ENCODE assay signal across 8 cellular contexts in the genomic region with DNA sequence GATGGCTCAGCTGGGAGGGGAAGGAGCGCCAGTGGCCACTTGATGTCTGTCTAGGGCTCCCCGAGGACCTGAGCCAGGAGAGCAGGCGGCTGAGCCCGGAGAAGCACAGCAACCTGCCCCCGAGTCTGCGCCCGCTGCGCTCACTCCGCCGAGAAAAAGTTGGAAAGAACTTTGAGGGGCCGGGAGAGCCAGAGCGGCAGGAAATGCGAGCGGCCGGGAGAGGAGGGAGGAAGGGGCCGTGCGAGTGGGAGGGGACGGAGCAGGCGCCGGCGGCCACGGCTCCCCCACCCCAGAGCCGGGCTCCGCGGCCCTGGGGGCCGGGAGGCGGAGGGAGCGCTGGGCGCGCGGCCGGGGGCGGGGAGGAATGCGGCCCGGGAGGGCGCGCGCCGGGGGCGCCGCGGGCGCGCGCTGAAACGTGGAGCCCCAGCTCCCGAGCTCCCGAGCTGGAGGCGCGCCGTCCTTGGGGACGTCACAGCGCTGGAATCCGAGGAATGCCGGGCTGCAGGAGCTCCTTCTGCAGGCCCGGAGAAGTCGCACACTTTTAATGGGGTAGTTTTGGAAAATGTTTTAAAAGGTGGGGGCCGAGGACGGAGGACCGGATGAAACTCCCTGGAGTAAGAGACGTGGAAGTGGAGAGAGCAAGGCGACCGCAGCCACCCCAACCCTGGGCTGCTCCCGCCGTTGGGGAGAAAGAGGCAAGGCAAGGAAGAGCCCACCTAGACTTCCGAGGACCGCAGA. TPM values are rescaled to one million over a fixed set of nuclear protein-coding genes. Genes with fewer than 3 reads are reported as not detected.
DNase-seq lines count a peak whose midpoint lies in the region; ATAC-seq and TF ChIP-seq lines count a peak whose summit lies in the region.

A gene (minus strand): TSS at position 167 of the 738 bp plus-strand sequence. CDS start 86,799 bp downstream, outside the sequence.

- peak in 5 of 7 experiments; percentile 31 to 65 (median 54) for TF ChIP-seq CTCF in body of pancreas (IDR thresholded peaks at IDR 0.05)
- TF ChIP-seq CTCF in hepatocyte (IDR thresholded peaks at IDR 0.05; ENCODE audit: poor library complexity) = peak; percentile 42

- peak; percentile 78 to 88 (median 87) for TF ChIP-seq POLR2A in body of pancreas (IDR thresholded peaks at IDR 0.05)

- peak; percentile 88 for DNase-seq in D341Med (ENCODE audit: low spot score)
- peak; percentile 80 for DNase-seq in NCI-H446 treated with DMSO at 0.1 percent for 48 hours (lab: John Stamatoyannopoulos, UW)
- DNase-seq in body of pancreas = peak; percentile 88 to 93 (median 92)
- peak; percentile 97 for DNase-seq in hepatocyte (ENCODE audit: low spot score)
- DNase-seq in posterior vena cava (ENCODE audit: low spot score) = peak; percentile 94
- DNase-seq in activated effector memory CD4-positive, alpha-beta T cell treated with Interleukin-2 at 50 U/mL for 16 hours = no peak

- intact Hi-C loops in body of pancreas (cut with DNase I) = no loop called here
- intact Hi-C loops in posterior vena cava (cut with DNase I) = loop anchor here in 1 of 2 donors (10.0 kb wide), 1 partner anchor 137 kb away; no protein-coding TSS in a partner anchor

- H3K36me3 ChIP-seq in body of pancreas (replicated peaks in 1 of 2; ENCODE audit: insufficient read depth in 1 of 2, low read depth in 2 of 2) = no peaks in the 10 kb centered on the region
- H3K36me3 ChIP-seq in hepatocyte (replicated peaks; ENCODE audit: insufficient read depth, low read depth) = no peaks in the 10 kb centered on the region

- H3K79me2 ChIP-seq in hepatocyte = peaks cover 43% of the 10 kb centered on the region

- peak within 1 kb of the TSS; percentile 58 to 70 for H3K4me3 ChIP-seq in body of pancreas
- H3K4me3 ChIP-seq in hepatocyte = peak within 1 kb of the TSS; percentile 85

- peak within 1 kb of the TSS; percentile 96 to 99 (median 98) for H3K27ac ChIP-seq in body of pancreas
- H3K27ac ChIP-seq in hepatocyte = peak within 1 kb of the TSS; percentile 99

- H3K4me2 ChIP-seq in hepatocyte = peak within 1 kb of the TSS; percentile 85

- no peaks in the 10 kb centered on the region for H3K9me3 ChIP-seq in body of pancreas
- H3K9me3 ChIP-seq in hepatocyte (ENCODE audit: low read depth) = no peaks in the 10 kb centered on the region

- peak; percentile 39 for ATAC-seq in GM21423 (IDR thresholded peaks at IDR 0.05; ENCODE audit: unreplicated experiment)
- ATAC-seq in body of pancreas = peak; percentile 90
- no peak for ATAC-seq in GM18870 (IDR thresholded peaks at IDR 0.05; ENCODE audit: unreplicated experiment)

- H3K4me1 ChIP-seq in body of pancreas (peaks cover 42% of the 10 kb centered on the region), hepatocyte (ENCODE audit: insufficient read depth) (peaks cover 7% of the 10 kb centered on the region)

- no peaks in the 10 kb centered on the region for H3K27me3 ChIP-seq in body of pancreas
- H3K27me3 ChIP-seq in hepatocyte = no peaks in the 10 kb centered on the region

- peak within 1 kb of the TSS; percentile 78 for H2AFZ ChIP-seq in hepatocyte

- WGBS in body of pancreas, 2 donors = 0% methylated on average over 20 to 60 of the region's 67 CpGs
- 1% methylated on average over 33 of the region's 67 CpGs for WGBS in hepatocyte (ENCODE audit: low lambda C conversion rate, missing lambda C conversion rate)

- no peaks in the 10 kb centered on the region for H3K9me2 ChIP-seq in hepatocyte (replicated peaks; ENCODE audit: insufficient read depth)

- peaks cover 9% of the 10 kb centered on the region for H4K20me1 ChIP-seq in hepatocyte (ENCODE audit: insufficient read depth, poor library complexity, severe bottlenecking)

RNA-seq across cellular contexts. Expression of the gene that starts here (rescaled TPM):
- total RNA-seq in body of pancreas (10 to 100 TPM; 10.5 to 18.7 TPM), hepatocyte (17.9 and 21.7 TPM in 2 replicates), posterior vena cava (10 to 100 TPM; 36.9 to 51.5 TPM)
- polyA plus RNA-seq in hepatocyte = 7.3 and 9.5 TPM in 2 replicates
